ENCODE assay signal across 10 cellular contexts in the genomic region with DNA sequence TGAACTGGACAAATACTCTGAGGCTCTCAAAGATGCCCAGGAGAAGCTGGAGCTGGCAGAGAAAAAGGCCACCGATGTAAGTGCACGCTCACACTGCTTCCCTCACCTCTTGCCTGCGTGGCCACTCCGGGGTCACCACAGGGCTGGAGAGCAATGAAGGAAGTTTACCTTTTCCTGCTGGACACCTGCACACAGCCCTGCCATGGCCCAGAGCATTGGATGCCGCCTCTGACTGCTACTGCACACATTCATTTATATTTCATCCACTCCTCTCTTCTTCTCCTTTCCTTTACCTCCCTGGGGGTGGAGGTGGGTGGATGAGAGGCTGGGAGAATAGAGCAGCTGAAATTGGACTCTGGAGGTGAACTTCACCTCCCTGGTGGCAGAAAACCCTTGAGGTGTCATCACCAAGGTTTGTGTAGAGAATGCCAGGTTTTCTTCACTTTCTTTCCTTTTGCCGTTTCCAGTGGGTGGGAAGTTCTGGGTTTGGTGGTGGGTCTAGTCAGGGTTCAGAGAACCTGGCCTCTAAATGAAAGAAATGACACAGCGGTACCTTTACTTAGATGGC. TPM values are rescaled to one million over a fixed set of nuclear protein-coding genes. Genes with fewer than 3 reads are reported as not detected.
A peak's percentile ranks its signal among the peaks of the same experiment; 100 is the strongest.
DNase-seq lines count a peak whose midpoint lies in the region; ATAC-seq and TF ChIP-seq lines count a peak whose summit lies in the region.
"Had no signal": no experiment of that assay in that cellular context is flagged by ENCODE, and none has a peak within 500 bp of the region (broad histone marks: within the 10 kb centered on the region; RNA-seq: fewer than 3 reads in every experiment).

No MANE protein-coding gene starts in this region.

- intact Hi-C loops in mucosa of descending colon (cut with DNase I, micrococcal nuclease) (loop anchor here in 1 of 2 donors (10.0 kb wide), 2 partner anchors 149 to 199 kb away; no protein-coding TSS in a partner anchor), upper lobe of right lung (cut with DNase I) (no loop called here)

- no peak for DNase-seq in activated naive CD8-positive, alpha-beta T cell treated with anti-CD3 and anti-CD28 coated beads, Interleukin-2, amount 10 ng/mL, durations not matched to agents 7 days and 5 days
- DNase-seq in activated naive CD8-positive, alpha-beta T cell treated with anti-CD3 and anti-CD28 coated beads, Interleukin-2, amount 50 U/mL, for 24 hours, result no peak
- DNase-seq in mucosa of descending colon (peak in 1 of 3 donors; percentile 55), upper lobe of right lung (no peak)
- DNase-seq: anterior cingulate cortex had no signal

- peaks cover 32 to 33% of the 10 kb centered on the region in 2 donors for H3K27me3 ChIP-seq in duodenal mucosa (ENCODE audit: control insufficient read depth in 1 of 2, insufficient read depth in 2 of 2, low read length in 2 of 2)
- H3K27me3 ChIP-seq in upper lobe of right lung, result peaks cover 35% of the 10 kb centered on the region

- POLR2A ChIA-PET in activated naive CD8-positive, alpha-beta T cell treated with anti-CD3 and anti-CD28 coated beads, Interleukin-2, amount 10 ng/mL, durations not matched to agents 7 days and 5 days (lab: Charles Lee), result no interaction called here

- H3K4me1 Mint-ChIP-seq in activated naive CD8-positive, alpha-beta T cell treated with anti-CD3 and anti-CD28 coated beads, Interleukin-2, amount 10 ng/mL, durations not matched to agents 7 days and 5 days, result peaks cover 12% of the 10 kb centered on the region
- peaks cover 15% of the 10 kb centered on the region for H3K4me1 Mint-ChIP-seq in activated naive CD8-positive, alpha-beta T cell treated with anti-CD3 and anti-CD28 coated beads, Interleukin-2, amount 50 U/mL, for 24 hours

- H3K36me3 ChIP-seq in duodenal mucosa (ENCODE audit: control insufficient read depth in 1 of 2, insufficient read depth in 2 of 2, low read length in 2 of 2) (no peaks in the 10 kb centered on the region), mucosa of descending colon (ENCODE audit: low read depth) (no peaks in the 10 kb centered on the region), upper lobe of right lung (peaks cover 3% of the 10 kb centered on the region)

- H3K27ac Mint-ChIP-seq in activated naive CD8-positive, alpha-beta T cell treated with anti-CD3 and anti-CD28 coated beads, Interleukin-2, amount 10 ng/mL, durations not matched to agents 7 days and 5 days, result no peak overlapping the region
- no peak overlapping the region for H3K27ac Mint-ChIP-seq in activated naive CD8-positive, alpha-beta T cell treated with anti-CD3 and anti-CD28 coated beads, Interleukin-2, amount 50 U/mL, for 24 hours
- H3K27ac Mint-ChIP-seq: CD4-positive, CD25-positive, alpha-beta regulatory T cell had no signal

- H3K9me3 ChIP-seq in duodenal mucosa (ENCODE audit: control insufficient read depth in 1 of 2, low read length in 2 of 2), result no peaks in the 10 kb centered on the region
- H3K9me3 ChIP-seq in mucosa of descending colon, result no peaks in the 10 kb centered on the region
- H3K9me3 ChIP-seq in upper lobe of right lung, result no peaks in the 10 kb centered on the region

- H3K27ac ChIP-seq in duodenal mucosa (ENCODE audit: low read depth, low read length) (peak overlapping the region; percentile 61), upper lobe of right lung (peak overlapping the region; percentile 78)

- H3K36me3 Mint-ChIP-seq in activated naive CD8-positive, alpha-beta T cell treated with anti-CD3 and anti-CD28 coated beads, Interleukin-2, amount 10 ng/mL, durations not matched to agents 7 days and 5 days, result no peaks in the 10 kb centered on the region
- no peaks in the 10 kb centered on the region for H3K36me3 Mint-ChIP-seq in activated naive CD8-positive, alpha-beta T cell treated with anti-CD3 and anti-CD28 coated beads, Interleukin-2, amount 50 U/mL, for 24 hours (ENCODE audit: low read depth)
- H3K36me3 Mint-ChIP-seq: CD4-positive, CD25-positive, alpha-beta regulatory T cell had no signal

- peaks cover 17 to 19% of the 10 kb centered on the region in 2 donors for H3K4me1 ChIP-seq in duodenal mucosa (ENCODE audit: control insufficient read depth in 1 of 2, insufficient read depth in 2 of 2, low read length in 2 of 2)
- peaks cover 15% of the 10 kb centered on the region for H3K4me1 ChIP-seq in mucosa of descending colon (ENCODE audit: low read depth)
- H3K4me1 ChIP-seq in upper lobe of right lung, result peaks cover 17% of the 10 kb centered on the region

- no peaks in the 10 kb centered on the region for H3K9me3 Mint-ChIP-seq in activated naive CD8-positive, alpha-beta T cell treated with anti-CD3 and anti-CD28 coated beads, Interleukin-2, amount 10 ng/mL, durations not matched to agents 7 days and 5 days
- H3K9me3 Mint-ChIP-seq in activated naive CD8-positive, alpha-beta T cell treated with anti-CD3 and anti-CD28 coated beads, Interleukin-2, amount 50 U/mL, for 24 hours, result no peaks in the 10 kb centered on the region

- H3K4me3 ChIP-seq in duodenal mucosa (ENCODE audit: low read depth in 1 of 2, low read length in 2 of 2) (peak overlapping the region; percentile 74 to 75), mucosa of descending colon (peak overlapping the region; percentile 64), upper lobe of right lung (peak overlapping the region; percentile 63)

- ATAC-seq in activated naive CD8-positive, alpha-beta T cell treated with anti-CD3 and anti-CD28 coated beads, Interleukin-2, amount 10 ng/mL, durations not matched to agents 7 days and 5 days (ENCODE audit: low read depth), result no peak
- no peak for ATAC-seq in activated naive CD8-positive, alpha-beta T cell treated with anti-CD3 and anti-CD28 coated beads, Interleukin-2, amount 50 U/mL, for 24 hours
- ATAC-seq in mucosa of descending colon, result no peak
- ATAC-seq in upper lobe of right lung, result no peak
- ATAC-seq in GM18868 (IDR thresholded peaks at IDR 0.05; ENCODE audit: unreplicated experiment), result no peak
- no peak for ATAC-seq in GM21367 (IDR thresholded peaks at IDR 0.05; ENCODE audit: unreplicated experiment)
- no peak for ATAC-seq in HG02884 (IDR thresholded peaks at IDR 0.05; ENCODE audit: unreplicated experiment)

- peak overlapping the region; percentile 57 to 68 for H3K9ac ChIP-seq in duodenal mucosa (ENCODE audit: low read depth in 1 of 2, low read length in 2 of 2)

- peak overlapping the region; percentile 66 for H3K4me3 Mint-ChIP-seq in activated naive CD8-positive, alpha-beta T cell treated with anti-CD3 and anti-CD28 coated beads, Interleukin-2, amount 10 ng/mL, durations not matched to agents 7 days and 5 days
- no peak overlapping the region for H3K4me3 Mint-ChIP-seq in activated naive CD8-positive, alpha-beta T cell treated with anti-CD3 and anti-CD28 coated beads, Interleukin-2, amount 50 U/mL, for 24 hours

- TF ChIP-seq CTCF in mucosa of descending colon (IDR thresholded peaks at IDR 0.05), result no peak
- no peak for TF ChIP-seq CTCF in upper lobe of right lung (IDR thresholded peaks at IDR 0.05)

- peaks cover 81% of the 10 kb centered on the region for H3K27me3 Mint-ChIP-seq in activated naive CD8-positive, alpha-beta T cell treated with anti-CD3 and anti-CD28 coated beads, Interleukin-2, amount 10 ng/mL, durations not matched to agents 7 days and 5 days
- peaks cover 66% of the 10 kb centered on the region for H3K27me3 Mint-ChIP-seq in activated naive CD8-positive, alpha-beta T cell treated with anti-CD3 and anti-CD28 coated beads, Interleukin-2, amount 50 U/mL, for 24 hours

RNA-seq across cellular contexts. Expression of gene TPM1, which starts 1.6 kb away (rescaled TPM):
- 1 to 10 TPM; 9.9 TPM for total RNA-seq in activated naive CD8-positive, alpha-beta T cell treated with anti-CD3 and anti-CD28 coated beads, Interleukin-2, amount 10 ng/mL, durations not matched to agents 7 days and 5 days
- total RNA-seq in mucosa of descending colon (1,000 to 10,000 TPM in 1 of 3 donors, 100 to 1,000 TPM in 2; 613 to 1,704 (median 696) TPM), upper lobe of right lung (229 TPM)

Comparison
In these comparisons a context has a peak if more than half of its experiments do, and no peak if none do; other contexts are left out.
1. RNA of gene TPM1, which starts 1.6 kb away (total RNA-seq): 613 to 1,704 TPM in mucosa of descending colon and 229 TPM in upper lobe of right lung (single experiment); 9.9 TPM in activated naive CD8-positive, alpha-beta T cell treated with anti-CD3 and anti-CD28 coated beads, Interleukin-2, amount 10 ng/mL, durations not matched to agents 7 days and 5 days; every median in the first group is over 10 times any median in the second.
2. Peak in every context shown above with its lines, with median percentiles within 50 percentile points of each other: H3K4me3 ChIP-seq.